1 cellular context compared by ENCODE assay signal in the genomic region with DNA sequence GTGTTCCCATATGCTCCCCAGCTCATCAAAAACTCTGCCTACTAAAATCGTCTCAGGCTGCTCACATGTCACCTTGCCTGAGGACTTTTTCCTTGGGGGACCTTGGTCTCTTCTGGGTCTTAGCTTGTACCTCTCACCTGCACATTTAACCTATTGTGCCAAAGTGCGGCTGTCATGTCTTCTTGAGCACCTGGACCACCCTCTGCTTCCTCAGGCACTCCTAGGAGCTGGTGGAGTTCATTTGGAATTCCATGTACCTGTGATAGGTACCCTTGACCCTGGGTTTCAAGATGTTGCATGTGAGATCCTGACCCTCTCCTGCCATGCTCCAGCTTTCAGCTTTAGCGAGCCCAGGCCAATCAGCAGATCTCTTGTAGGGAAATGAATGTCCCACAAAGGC.
TF ChIP-seq lines count a peak whose summit lies in the region.

No MANE protein-coding gene starts in this region.

TF ChIP-seq in HCT116, 20 proteins besides CTCF, POLR2A, EP300 and RAD21 (continued from another document):
- no peak for TF ChIP-seq YY1 (IDR thresholded peaks at IDR 0.05; ENCODE audit: extremely low read depth, insufficient replicate concordance, low read depth, low read length)
- TF ChIP-seq TCF7L2 (IDR thresholded peaks at IDR 0.05; ENCODE audit: borderline replicate concordance, extremely low read depth, insufficient read depth, insufficient read length): no peak
- TF ChIP-seq SP1 (IDR thresholded peaks at IDR 0.05; ENCODE audit: low read depth): no peak
- no peak for TF ChIP-seq ZNF274 (IDR thresholded peaks at IDR 0.05; ENCODE audit: low read depth, low read length)
TF ChIP-seq in HCT116: peak in this region for 0.
